ENCODE assay signal across 1 cellular context in the genomic region with DNA sequence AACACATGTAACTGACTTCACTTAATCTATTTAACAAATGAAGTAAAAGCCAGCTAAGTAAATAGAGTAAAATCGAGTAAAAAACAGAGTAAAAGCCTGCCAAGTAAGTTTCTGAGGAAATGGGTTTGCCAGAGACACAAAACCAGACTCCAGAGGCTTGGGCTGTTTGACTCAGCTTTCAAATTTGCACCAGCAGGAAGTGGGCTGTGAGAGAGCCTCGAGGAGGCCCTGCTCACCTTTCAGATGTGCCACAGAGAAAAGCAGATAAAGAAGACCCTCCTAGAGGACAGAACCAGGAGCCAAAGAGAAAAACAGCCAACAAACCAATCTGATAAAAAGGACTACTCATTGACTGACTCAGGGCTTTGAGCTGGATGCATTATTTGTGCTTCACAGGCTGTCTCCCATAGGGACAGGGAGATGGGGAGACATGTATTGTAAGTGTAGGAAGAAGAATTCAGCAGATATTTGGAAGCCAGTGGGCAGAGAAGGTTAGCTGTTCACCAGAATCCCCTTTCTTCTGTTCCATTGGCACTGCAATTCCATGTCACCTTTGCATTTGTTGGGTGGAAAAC.
TF ChIP-seq lines count a peak whose summit lies in the region.

No MANE protein-coding gene starts in this region.

TF ChIP-seq in HepG2, 621 proteins besides CTCF, POLR2A, EP300 and RAD21:
- TF ChIP-seq ZNF354B (CRISPR knock-in tag; IDR thresholded peaks at IDR 0.05) (no peak), RARG (CRISPR knock-in tag; IDR thresholded peaks at IDR 0.05; ENCODE audit: low read depth) (no peak), ARNT (IDR thresholded peaks at IDR 0.05) (no peak), RFX1 (IDR thresholded peaks at IDR 0.05) (no peak), ZFX (CRISPR knock-in tag; IDR thresholded peaks at IDR 0.05; ENCODE audit: low read depth) (no peak), DNMT3B (CRISPR knock-in tag; conservative IDR thresholded peaks at IDR 0.05) (no peak), ZNF670 (CRISPR knock-in tag; IDR thresholded peaks at IDR 0.05; ENCODE audit: borderline replicate concordance) (no peak)
